In the genomic region with DNA sequence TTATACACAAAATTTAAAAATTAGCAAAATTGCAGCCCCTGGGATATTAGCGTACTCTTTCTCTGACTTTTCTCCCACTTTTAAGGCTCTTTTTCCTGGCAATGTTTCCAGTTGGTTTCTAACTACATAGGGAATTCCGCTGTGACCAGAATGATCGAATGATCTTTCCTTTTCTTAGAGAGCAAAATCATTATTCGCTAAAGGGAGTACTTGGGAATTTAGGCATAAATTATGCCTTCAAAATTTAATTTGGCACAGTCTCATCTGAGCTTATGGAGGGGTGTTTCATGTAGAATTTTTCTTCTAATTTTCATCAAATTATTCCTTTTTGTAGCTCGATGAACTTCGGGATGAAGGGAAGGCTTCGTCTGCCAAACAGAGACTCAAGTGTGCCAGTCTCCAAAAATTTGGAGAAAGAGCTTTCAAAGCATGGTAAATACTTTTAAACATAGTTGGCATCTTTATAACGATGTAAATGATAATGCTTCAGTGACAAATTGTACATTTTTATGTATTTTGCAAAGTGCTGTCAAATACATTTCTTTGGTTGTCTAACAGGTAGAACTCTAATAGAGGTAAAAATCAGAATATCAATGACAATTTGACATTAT, we compare ENCODE assay signal across 1 cellular context.
TF ChIP-seq lines count a peak whose summit lies in the region.

No MANE protein-coding gene starts in this region.

TF ChIP-seq in HepG2, 621 proteins besides CTCF, POLR2A, EP300 and RAD21 (continued from another document):
- TF ChIP-seq, protein P1, sequence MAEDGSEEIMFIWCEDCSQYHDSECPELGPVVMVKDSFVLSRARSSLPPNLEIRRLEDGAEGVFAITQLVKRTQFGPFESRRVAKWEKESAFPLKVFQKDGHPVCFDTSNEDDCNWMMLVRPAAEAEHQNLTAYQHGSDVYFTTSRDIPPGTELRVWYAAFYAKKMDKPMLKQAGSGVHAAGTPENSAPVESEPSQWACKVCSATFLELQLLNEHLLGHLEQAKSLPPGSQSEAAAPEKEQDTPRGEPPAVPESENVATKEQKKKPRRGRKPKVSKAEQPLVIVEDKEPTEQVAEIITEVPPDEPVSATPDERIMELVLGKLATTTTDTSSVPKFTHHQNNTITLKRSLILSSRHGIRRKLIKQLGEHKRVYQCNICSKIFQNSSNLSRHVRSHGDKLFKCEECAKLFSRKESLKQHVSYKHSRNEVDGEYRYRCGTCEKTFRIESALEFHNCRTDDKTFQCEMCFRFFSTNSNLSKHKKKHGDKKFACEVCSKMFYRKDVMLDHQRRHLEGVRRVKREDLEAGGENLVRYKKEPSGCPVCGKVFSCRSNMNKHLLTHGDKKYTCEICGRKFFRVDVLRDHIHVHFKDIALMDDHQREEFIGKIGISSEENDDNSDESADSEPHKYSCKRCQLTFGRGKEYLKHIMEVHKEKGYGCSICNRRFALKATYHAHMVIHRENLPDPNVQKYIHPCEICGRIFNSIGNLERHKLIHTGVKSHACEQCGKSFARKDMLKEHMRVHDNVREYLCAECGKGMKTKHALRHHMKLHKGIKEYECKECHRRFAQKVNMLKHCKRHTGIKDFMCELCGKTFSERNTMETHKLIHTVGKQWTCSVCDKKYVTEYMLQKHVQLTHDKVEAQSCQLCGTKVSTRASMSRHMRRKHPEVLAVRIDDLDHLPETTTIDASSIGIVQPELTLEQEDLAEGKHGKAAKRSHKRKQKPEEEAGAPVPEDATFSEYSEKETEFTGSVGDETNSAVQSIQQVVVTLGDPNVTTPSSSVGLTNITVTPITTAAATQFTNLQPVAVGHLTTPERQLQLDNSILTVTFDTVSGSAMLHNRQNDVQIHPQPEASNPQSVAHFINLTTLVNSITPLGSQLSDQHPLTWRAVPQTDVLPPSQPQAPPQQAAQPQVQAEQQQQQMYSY (CRISPR knock-in tag; IDR thresholded peaks at IDR 0.05): 0 out of 2 replicates have a peak, but pooled peaks have one; percentile 13
- TF ChIP-seq MLLT10 (CRISPR knock-in tag; IDR thresholded peaks at IDR 0.05) (peak; percentile 78), ZNF773 (CRISPR knock-in tag; IDR thresholded peaks at IDR 0.05; ENCODE audit: borderline replicate concordance) (no peak), KAT8 (CRISPR knock-in tag; IDR thresholded peaks at IDR 0.05) (peak; percentile 7; the same call in 1 of the 2 replicates), BCL6 (CRISPR knock-in tag; IDR thresholded peaks at IDR 0.05) (peak; percentile 51; the same call in 1 of the 2 replicates), ATF1 (CRISPR knock-in tag; IDR thresholded peaks at IDR 0.05) (no peak), FOXA3 (CRISPR knock-in tag; IDR thresholded peaks at IDR 0.05) (no peak), ISX (CRISPR knock-in tag; conservative IDR thresholded peaks at IDR 0.05) (0 out of 2 replicates have a peak, but pooled peaks have one; percentile 0), POLR2AphosphoS5 (IDR thresholded peaks at IDR 0.05; ENCODE audit: low read depth, low read length) (peak; percentile 62)
- TF ChIP-seq, protein P2, sequence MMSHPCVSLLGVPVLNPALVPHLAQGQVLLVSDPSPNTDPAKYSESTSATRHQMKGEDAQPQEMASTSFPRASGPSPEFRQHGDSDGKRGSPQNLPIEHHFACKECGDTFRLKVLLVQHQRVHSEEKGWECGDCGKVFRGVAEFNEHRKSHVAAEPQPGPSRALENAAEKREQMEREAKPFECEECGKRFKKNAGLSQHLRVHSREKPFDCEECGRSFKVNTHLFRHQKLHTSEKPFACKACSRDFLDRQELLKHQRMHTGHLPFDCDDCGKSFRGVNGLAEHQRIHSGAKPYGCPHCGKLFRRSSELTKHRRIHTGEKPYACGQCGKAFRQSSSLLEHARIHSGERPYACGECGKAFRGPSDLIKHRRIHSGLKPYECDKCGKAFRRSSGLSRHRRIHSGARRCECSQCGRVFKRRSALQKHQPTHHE (CRISPR knock-in tag; IDR thresholded peaks at IDR 0.05; ENCODE audit: borderline replicate concordance): no peak
